ENCODE assay signal across 1 cellular context in the genomic region with DNA sequence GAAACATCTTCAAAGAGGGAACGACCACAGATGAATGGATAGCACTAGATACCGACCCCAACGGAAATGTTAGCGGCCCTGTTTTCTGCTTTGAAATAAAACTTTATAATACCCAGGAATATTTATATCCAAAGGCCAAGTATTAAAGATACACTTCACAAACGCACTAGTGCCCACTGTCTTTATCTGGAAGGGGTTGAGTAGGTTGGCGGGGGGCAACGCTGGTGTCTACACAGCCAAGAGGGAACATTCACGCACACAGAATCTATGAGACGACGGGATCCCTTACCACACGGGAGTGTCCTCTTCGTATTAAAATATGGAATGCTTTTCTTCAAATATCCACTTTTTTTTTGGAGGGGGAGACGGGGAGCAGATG.
TF ChIP-seq lines count a peak whose summit lies in the region.

No MANE protein-coding gene starts in this region.

TF ChIP-seq in HepG2, 621 proteins besides CTCF, POLR2A, EP300 and RAD21:
- no peak for TF ChIP-seq ZNF552 (CRISPR knock-in tag; IDR thresholded peaks at IDR 0.05; ENCODE audit: borderline replicate concordance)
- TF ChIP-seq, protein P1, sequence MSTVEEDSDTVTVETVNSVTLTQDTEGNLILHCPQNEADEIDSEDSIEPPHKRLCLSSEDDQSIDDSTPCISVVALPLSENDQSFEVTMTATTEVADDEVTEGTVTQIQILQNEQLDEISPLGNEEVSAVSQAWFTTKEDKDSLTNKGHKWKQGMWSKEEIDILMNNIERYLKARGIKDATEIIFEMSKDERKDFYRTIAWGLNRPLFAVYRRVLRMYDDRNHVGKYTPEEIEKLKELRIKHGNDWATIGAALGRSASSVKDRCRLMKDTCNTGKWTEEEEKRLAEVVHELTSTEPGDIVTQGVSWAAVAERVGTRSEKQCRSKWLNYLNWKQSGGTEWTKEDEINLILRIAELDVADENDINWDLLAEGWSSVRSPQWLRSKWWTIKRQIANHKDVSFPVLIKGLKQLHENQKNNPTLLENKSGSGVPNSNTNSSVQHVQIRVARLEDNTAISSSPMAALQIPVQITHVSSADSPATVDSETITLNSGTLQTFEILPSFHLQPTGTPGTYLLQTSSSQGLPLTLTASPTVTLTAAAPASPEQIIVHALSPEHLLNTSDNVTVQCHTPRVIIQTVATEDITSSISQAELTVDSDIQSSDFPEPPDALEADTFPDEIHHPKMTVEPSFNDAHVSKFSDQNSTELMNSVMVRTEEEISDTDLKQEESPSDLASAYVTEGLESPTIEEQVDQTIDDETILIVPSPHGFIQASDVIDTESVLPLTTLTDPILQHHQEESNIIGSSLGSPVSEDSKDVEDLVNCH (CRISPR knock-in tag; IDR thresholded peaks at IDR 0.05): no peak
- TF ChIP-seq ZNF607 (CRISPR knock-in tag; IDR thresholded peaks at IDR 0.05; ENCODE audit: borderline replicate concordance): no peak
- no peak for TF ChIP-seq SETDB1 (CRISPR knock-in tag; IDR thresholded peaks at IDR 0.05; ENCODE audit: borderline replicate concordance)
- no peak for TF ChIP-seq MTF1 (CRISPR knock-in tag; IDR thresholded peaks at IDR 0.05)
- no peak for TF ChIP-seq CENPBD1 (CRISPR knock-in tag; IDR thresholded peaks at IDR 0.05; ENCODE audit: borderline replicate concordance, low read depth)
- TF ChIP-seq ZNF788 (CRISPR knock-in tag; IDR thresholded peaks at IDR 0.05; ENCODE audit: borderline replicate concordance): no peak
- TF ChIP-seq TBX3 (IDR thresholded peaks at IDR 0.05; ENCODE audit: borderline replicate concordance): no peak
- TF ChIP-seq PHF5A (CRISPR knock-in tag; IDR thresholded peaks at IDR 0.05; ENCODE audit: low read depth, unreplicated experiment): no peak
- no peak for TF ChIP-seq SNAPC4 (CRISPR knock-in tag; IDR thresholded peaks at IDR 0.05)
- no peak for TF ChIP-seq ZNF33B (CRISPR knock-in tag; IDR thresholded peaks at IDR 0.05)
